In genomic region chr19:49983645-49984229, GRCh38 we compare ENCODE assay signal across 8 cellular contexts. TPM values are rescaled to one million over a fixed set of nuclear protein-coding genes. Genes with fewer than 3 reads are reported as not detected.
A peak's percentile ranks its signal among the peaks of the same experiment; 100 is the strongest.
DNase-seq lines count a peak whose midpoint lies in the region; ATAC-seq and TF ChIP-seq lines count a peak whose summit lies in the region.

No MANE protein-coding gene starts in this region.

- H3K4me1 Mint-ChIP-seq in progenitor cell of endocrine pancreas (ENCODE audit: low read depth): no peaks in the 10 kb centered on the region

- H3K36me3 Mint-ChIP-seq in progenitor cell of endocrine pancreas (ENCODE audit: insufficient read depth): peaks cover 6% of the 10 kb centered on the region

- DNase-seq in CMK (ENCODE audit: low read depth): peak; percentile 55
- DNase-seq in HuH-7 (ENCODE audit: low spot score): peak; percentile 64
- DNase-seq in RKO (ENCODE audit: low spot score): peak; percentile 55
- peak; percentile 62 to 75 for DNase-seq in activated T-helper 1 cell treated with anti-CD3 and anti-CD28 coated beads, Interleukin-2, amount 50 U/mL, for 16 hours (ENCODE audit: low read depth in 1 of 2, low spot score in 1 of 2)
- DNase-seq in globus pallidus (ENCODE audit: low spot score): peak; percentile 30
- peak; percentile 28 for DNase-seq in progenitor cell of endocrine pancreas (ENCODE audit: low spot score, unreplicated experiment)
- no peak for DNase-seq in GF-D8 (lab: John Stamatoyannopoulos, UW)

- no peaks in the 10 kb centered on the region for H3K27me3 Mint-ChIP-seq in progenitor cell of endocrine pancreas

- TF ChIP-seq CTCF in progenitor cell of endocrine pancreas (IDR thresholded peaks at IDR 0.05; ENCODE audit: unreplicated experiment): peak; percentile 78

- no peaks in the 10 kb centered on the region for H3K9me3 Mint-ChIP-seq in progenitor cell of endocrine pancreas (ENCODE audit: low read depth)

- ATAC-seq in GM19463 (IDR thresholded peaks at IDR 0.05; ENCODE audit: unreplicated experiment): no peak

- no peak overlapping the region for H3K4me3 Mint-ChIP-seq in progenitor cell of endocrine pancreas (ENCODE audit: low read depth)

- H3K27ac Mint-ChIP-seq in progenitor cell of endocrine pancreas: no peak overlapping the region

RNA-seq across cellular contexts. Expression of gene SIGLEC11, which starts 22.8 kb away (rescaled TPM):
- not detected in 2 replicates for total RNA-seq in progenitor cell of endocrine pancreas

RNA-seq across cellular contexts. Expression of gene VRK3, which starts 41.4 kb away (rescaled TPM):
- 45.4 and 53.4 TPM in 2 replicates for total RNA-seq in progenitor cell of endocrine pancreas

RNA-seq across cellular contexts. Expression of gene ZNF473, which starts 42.1 kb away (rescaled TPM):
- total RNA-seq in progenitor cell of endocrine pancreas: 15.5 TPM in 2 replicates

RNA-seq across cellular contexts. Expression of gene NUP62, which starts 54.4 kb away (rescaled TPM):
- 80.8 and 85.9 TPM in 2 replicates for total RNA-seq in progenitor cell of endocrine pancreas

RNA-seq across cellular contexts. Expression of gene ATF5, which starts 54.7 kb away (rescaled TPM):
- 14.5 and 15.9 TPM in 2 replicates for total RNA-seq in progenitor cell of endocrine pancreas
